In the genomic region with DNA sequence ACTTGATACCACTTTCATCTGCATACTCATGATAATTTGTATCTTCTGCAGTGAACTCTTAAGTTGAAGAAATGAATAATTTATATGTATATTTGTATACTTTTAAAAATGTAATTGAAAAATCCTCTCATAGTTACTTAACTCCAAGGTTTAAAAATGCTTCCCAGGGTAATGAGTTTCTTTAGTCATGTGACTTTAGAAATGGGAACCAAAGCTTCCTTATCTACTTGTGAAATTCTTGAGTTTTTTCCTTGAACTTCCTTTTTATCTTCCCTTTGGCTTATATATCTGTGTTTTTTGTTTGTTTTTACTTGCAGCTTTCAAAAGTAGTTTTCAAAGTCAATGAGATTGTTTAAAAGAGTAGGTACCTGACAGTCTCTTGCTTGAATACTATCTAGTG, we compare ENCODE assay signal across 9 cellular contexts. TPM values are rescaled to one million over a fixed set of nuclear protein-coding genes. Genes with fewer than 3 reads are reported as not detected.
A peak's percentile ranks its signal among the peaks of the same experiment; 100 is the strongest.
DNase-seq lines count a peak whose midpoint lies in the region; ATAC-seq and TF ChIP-seq lines count a peak whose summit lies in the region.
"Had no signal": no experiment of that assay in that cellular context is flagged by ENCODE, and none has a peak within 500 bp of the region (broad histone marks: within the 10 kb centered on the region; RNA-seq: fewer than 3 reads in every experiment).

No MANE protein-coding gene starts in this region.

- no peak for DNase-seq in CD8-positive, alpha-beta memory T cell
- DNase-seq in MV-4-11 (lab: John Stamatoyannopoulos, UW) (peak; percentile 51), dorsolateral prefrontal cortex (no peak), pons (ENCODE audit: low spot score) (peak; percentile 72), GM20000 (ENCODE audit: low spot score) (no peak)
- DNase-seq: NCI-H345 had no signal

- H3K4me1 Mint-ChIP-seq in CD8-positive, alpha-beta memory T cell = peaks cover 55 to 74% (median 57%) of the 10 kb centered on the region in 3 donors

- H3K27me3 ChIP-seq in CD8-positive, alpha-beta memory T cell (ENCODE audit: insufficient read depth, low read length, poor library complexity, severe bottlenecking) = no peaks in the 10 kb centered on the region
- peaks cover 0 to 4% (median 0%) of the 10 kb centered on the region in 45 donors for H3K27me3 ChIP-seq in dorsolateral prefrontal cortex

- peaks cover 51% of the 10 kb centered on the region for H3K4me1 ChIP-seq in CD8-positive, alpha-beta memory T cell (ENCODE audit: insufficient read depth, low read length)

- H3K9me3 ChIP-seq in CD8-positive, alpha-beta memory T cell (ENCODE audit: low read length) = no peaks in the 10 kb centered on the region

- H3K4me3 Mint-ChIP-seq in CD8-positive, alpha-beta memory T cell = peak overlapping the region; percentile 92 to 100 (median 95)

- peak overlapping the region; percentile 89 for H3K4me3 ChIP-seq in CD8-positive, alpha-beta memory T cell (ENCODE audit: low read length)
- H3K4me3 ChIP-seq in dorsolateral prefrontal cortex = peak overlapping the region in 56 of 59 donors; percentile 11 to 95 (median 82)

- H3K36me3 ChIP-seq in CD8-positive, alpha-beta memory T cell (ENCODE audit: insufficient read depth, low read length) = peaks cover 4% of the 10 kb centered on the region

- H3K27me3 Mint-ChIP-seq in CD8-positive, alpha-beta memory T cell = peaks cover 0 to 1% of the 10 kb centered on the region in 2 donors

- TF ChIP-seq CTCF in dorsolateral prefrontal cortex (IDR thresholded peaks at IDR 0.05 in 54 of 56, conservative IDR thresholded peaks at IDR 0.05 in 2 of 56; ENCODE audit: low read depth in 1 of 56, partially characterized antibody in 56 of 56) = no peak
- no peak for TF ChIP-seq CTCF in GM20000 (IDR thresholded peaks at IDR 0.05; ENCODE audit: extremely low read depth, missing control alignments)

- H3K9me3 Mint-ChIP-seq in CD8-positive, alpha-beta memory T cell = no peaks in the 10 kb centered on the region

- CTCF ChIA-PET in CD8-positive, alpha-beta memory T cell (lab: Charles Lee) = interaction anchor here (0.7 to 2.8 kb wide), 8 partner anchors 11 to 112 kb away, joined by 3 to 17 read pairs (median 5); a partner anchor contains a TSS

- peaks cover 12 to 67% (median 15%) of the 10 kb centered on the region in 3 donors for H3K36me3 Mint-ChIP-seq in CD8-positive, alpha-beta memory T cell

- H3K27ac ChIP-seq in CD8-positive, alpha-beta memory T cell (ENCODE audit: low read depth, low read length) = peak overlapping the region; percentile 96
- peak overlapping the region in 55 of 59 donors; percentile 13 to 100 (median 97) for H3K27ac ChIP-seq in dorsolateral prefrontal cortex

- intact Hi-C loops in dorsolateral prefrontal cortex (cut with DNase I) = no loop called here

- no peak for ATAC-seq in HG03095 (IDR thresholded peaks at IDR 0.05; ENCODE audit: unreplicated experiment)
- no peak for ATAC-seq in HG03571 (IDR thresholded peaks at IDR 0.05; ENCODE audit: unreplicated experiment)
- ATAC-seq in HG02588 (IDR thresholded peaks at IDR 0.05; ENCODE audit: unreplicated experiment) = no peak

- H3K27ac Mint-ChIP-seq in CD8-positive, alpha-beta memory T cell = peak overlapping the region; percentile 96 to 100 (median 99)

- POLR2A ChIA-PET in CD8-positive, alpha-beta memory T cell (lab: Charles Lee) = interaction anchor here (0.6 to 1.2 kb wide), 4 partner anchors 8 to 51 kb away, joined by 3 to 5 read pairs (median 4); no protein-coding TSS in a partner anchor

RNA-seq across cellular contexts. Expression of a gene that starts 4.5 kb away (rescaled TPM):
- total RNA-seq in CD8-positive, alpha-beta memory T cell = 100 to 1,000 TPM; 291 to 303 TPM
- 172 TPM for polyA plus RNA-seq in CD8-positive, alpha-beta memory T cell
- 100 to 1,000 TPM in 9 of 120 experiments, 10 to 100 TPM in 111; 33.1 to 117 (median 66.9) TPM for total RNA-seq in dorsolateral prefrontal cortex

RNA-seq across cellular contexts. Expression of a gene that starts 48.7 kb away (rescaled TPM):
- 100 to 1,000 TPM; 129 to 145 TPM for total RNA-seq in CD8-positive, alpha-beta memory T cell
- polyA plus RNA-seq in CD8-positive, alpha-beta memory T cell = 269 TPM
- 100 to 1,000 TPM in 30 of 120 experiments, 10 to 100 TPM in 90; 41.9 to 129 (median 85.4) TPM for total RNA-seq in dorsolateral prefrontal cortex

RNA-seq across cellular contexts. Expression of a gene that starts 49.0 kb away (rescaled TPM):
- 10 to 100 TPM; 25.5 to 27.7 TPM for total RNA-seq in CD8-positive, alpha-beta memory T cell
- 32.9 TPM for polyA plus RNA-seq in CD8-positive, alpha-beta memory T cell
- total RNA-seq in dorsolateral prefrontal cortex = 100 to 1,000 TPM in 7 of 120 experiments, 10 to 100 TPM in 113; 40.5 to 110 (median 79.7) TPM

Comparison
In these comparisons a context has a peak if more than half of its experiments do, and no peak if none do; other contexts are left out.
1. DNase-seq: peak in MV-4-11 (single experiment) and pons (single experiment); none in CD8-positive, alpha-beta memory T cell (0 of 5), dorsolateral prefrontal cortex (0 of 10) and GM20000 (single experiment).